2 cellular contexts compared by ENCODE assay signal in the genomic region with DNA sequence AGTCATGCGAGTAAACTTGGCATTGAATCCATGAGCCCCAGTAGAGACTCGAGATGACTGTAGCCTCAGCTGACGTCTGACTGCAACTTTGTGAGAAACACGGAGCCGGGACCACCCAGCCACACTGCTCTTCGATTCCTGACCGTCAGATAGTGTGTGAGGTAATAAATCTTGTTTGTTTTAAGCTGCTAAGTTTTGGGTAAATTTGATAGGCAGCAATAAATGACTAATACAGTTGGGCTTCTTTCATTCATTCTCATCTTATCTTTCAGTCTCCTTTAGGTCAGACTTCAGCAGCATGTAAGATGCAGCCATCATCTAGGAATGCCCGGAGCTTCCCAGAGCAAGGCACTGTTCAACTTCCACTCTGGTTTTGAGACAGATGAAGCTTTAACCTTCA.
A peak's percentile ranks its signal among the peaks of the same experiment; 100 is the strongest.
TF ChIP-seq lines count a peak whose summit lies in the region.

No MANE protein-coding gene starts in this region.

TF ChIP-seq in SK-N-SH treated with all-trans-retinoic acid at 6 μM for 48 hours, 23 proteins besides CTCF, POLR2A, EP300 and RAD21:
- TF ChIP-seq ARNTL (CRISPR knock-in tag; IDR thresholded peaks at IDR 0.05; ENCODE audit: borderline replicate concordance, low read depth) = no peak
- TF ChIP-seq, protein P1, sequence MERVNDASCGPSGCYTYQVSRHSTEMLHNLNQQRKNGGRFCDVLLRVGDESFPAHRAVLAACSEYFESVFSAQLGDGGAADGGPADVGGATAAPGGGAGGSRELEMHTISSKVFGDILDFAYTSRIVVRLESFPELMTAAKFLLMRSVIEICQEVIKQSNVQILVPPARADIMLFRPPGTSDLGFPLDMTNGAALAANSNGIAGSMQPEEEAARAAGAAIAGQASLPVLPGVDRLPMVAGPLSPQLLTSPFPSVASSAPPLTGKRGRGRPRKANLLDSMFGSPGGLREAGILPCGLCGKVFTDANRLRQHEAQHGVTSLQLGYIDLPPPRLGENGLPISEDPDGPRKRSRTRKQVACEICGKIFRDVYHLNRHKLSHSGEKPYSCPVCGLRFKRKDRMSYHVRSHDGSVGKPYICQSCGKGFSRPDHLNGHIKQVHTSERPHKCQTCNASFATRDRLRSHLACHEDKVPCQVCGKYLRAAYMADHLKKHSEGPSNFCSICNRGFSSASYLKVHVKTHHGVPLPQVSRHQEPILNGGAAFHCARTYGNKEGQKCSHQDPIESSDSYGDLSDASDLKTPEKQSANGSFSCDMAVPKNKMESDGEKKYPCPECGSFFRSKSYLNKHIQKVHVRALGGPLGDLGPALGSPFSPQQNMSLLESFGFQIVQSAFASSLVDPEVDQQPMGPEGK (CRISPR knock-in tag; IDR thresholded peaks at IDR 0.05; ENCODE audit: borderline replicate concordance) = no peak
- TF ChIP-seq ISL1 (CRISPR knock-in tag; IDR thresholded peaks at IDR 0.05) = 0 out of 2 replicates have a peak, but pooled peaks have one; percentile 10

TF ChIP-seq in SK-N-SH, 30 proteins besides CTCF, POLR2A, EP300 and RAD21:
- TF ChIP-seq, protein P2, sequence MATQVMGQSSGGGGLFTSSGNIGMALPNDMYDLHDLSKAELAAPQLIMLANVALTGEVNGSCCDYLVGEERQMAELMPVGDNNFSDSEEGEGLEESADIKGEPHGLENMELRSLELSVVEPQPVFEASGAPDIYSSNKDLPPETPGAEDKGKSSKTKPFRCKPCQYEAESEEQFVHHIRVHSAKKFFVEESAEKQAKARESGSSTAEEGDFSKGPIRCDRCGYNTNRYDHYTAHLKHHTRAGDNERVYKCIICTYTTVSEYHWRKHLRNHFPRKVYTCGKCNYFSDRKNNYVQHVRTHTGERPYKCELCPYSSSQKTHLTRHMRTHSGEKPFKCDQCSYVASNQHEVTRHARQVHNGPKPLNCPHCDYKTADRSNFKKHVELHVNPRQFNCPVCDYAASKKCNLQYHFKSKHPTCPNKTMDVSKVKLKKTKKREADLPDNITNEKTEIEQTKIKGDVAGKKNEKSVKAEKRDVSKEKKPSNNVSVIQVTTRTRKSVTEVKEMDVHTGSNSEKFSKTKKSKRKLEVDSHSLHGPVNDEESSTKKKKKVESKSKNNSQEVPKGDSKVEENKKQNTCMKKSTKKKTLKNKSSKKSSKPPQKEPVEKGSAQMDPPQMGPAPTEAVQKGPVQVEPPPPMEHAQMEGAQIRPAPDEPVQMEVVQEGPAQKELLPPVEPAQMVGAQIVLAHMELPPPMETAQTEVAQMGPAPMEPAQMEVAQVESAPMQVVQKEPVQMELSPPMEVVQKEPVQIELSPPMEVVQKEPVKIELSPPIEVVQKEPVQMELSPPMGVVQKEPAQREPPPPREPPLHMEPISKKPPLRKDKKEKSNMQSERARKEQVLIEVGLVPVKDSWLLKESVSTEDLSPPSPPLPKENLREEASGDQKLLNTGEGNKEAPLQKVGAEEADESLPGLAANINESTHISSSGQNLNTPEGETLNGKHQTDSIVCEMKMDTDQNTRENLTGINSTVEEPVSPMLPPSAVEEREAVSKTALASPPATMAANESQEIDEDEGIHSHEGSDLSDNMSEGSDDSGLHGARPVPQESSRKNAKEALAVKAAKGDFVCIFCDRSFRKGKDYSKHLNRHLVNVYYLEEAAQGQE (IDR thresholded peaks at IDR 0.05; ENCODE audit: low read depth, low read length) = no peak
- TF ChIP-seq, protein P3, sequence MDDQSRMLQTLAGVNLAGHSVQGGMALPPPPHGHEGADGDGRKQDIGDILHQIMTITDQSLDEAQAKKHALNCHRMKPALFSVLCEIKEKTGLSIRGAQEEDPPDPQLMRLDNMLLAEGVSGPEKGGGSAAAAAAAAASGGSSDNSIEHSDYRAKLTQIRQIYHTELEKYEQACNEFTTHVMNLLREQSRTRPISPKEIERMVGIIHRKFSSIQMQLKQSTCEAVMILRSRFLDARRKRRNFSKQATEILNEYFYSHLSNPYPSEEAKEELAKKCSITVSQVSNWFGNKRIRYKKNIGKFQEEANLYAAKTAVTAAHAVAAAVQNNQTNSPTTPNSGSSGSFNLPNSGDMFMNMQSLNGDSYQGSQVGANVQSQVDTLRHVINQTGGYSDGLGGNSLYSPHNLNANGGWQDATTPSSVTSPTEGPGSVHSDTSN (IDR thresholded peaks at IDR 0.05) = no peak
